In the genomic region with DNA sequence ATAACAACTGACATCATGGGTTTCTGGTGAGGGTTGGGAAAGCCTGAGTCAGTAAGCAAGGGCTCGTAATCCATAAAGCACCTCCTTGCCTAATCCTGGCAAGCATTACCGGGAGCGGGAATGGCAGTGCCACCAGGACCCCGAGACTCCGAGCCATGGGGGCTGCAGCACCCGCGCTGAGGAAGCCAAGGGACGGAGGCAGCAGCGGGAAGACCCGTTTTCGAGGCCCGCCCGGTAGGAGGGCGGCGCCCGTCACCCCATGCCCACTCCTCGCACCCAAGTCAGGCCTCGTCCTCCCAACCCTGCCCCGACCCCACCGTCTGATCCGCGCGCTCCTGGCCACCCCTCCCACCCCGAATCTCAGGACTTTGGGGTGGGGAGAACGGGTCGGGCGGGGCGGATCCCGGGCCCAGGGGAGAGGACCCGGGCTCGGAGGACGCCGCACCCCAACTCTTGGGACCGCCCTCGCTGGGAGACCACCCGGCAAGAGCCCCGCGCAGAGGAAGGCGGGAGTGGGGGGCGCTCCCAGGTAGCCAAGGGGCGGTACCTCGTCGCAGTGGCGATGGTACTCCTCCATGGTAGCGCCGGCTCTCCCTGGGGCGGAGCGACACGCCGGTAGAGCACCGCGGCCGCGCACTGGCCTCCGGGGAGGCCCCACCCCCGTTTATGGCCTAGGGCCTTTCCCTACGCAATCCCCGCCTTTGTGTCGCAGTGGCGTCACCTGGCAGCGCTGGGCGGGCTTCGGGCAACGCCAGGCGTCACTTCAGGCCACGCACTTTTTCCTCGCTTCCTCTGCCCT, we compare ENCODE assay signal across 8 cellular contexts. TPM values are rescaled to one million over a fixed set of nuclear protein-coding genes. Genes with fewer than 3 reads are reported as not detected.
DNase-seq lines count a peak whose midpoint lies in the region; ATAC-seq, FAIRE-seq and TF ChIP-seq lines count a peak whose summit lies in the region.

A gene with protein sequence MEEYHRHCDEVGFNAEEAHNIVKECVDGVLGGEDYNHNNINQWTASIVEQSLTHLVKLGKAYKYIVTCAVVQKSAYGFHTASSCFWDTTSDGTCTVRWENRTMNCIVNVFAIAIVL (minus strand): TSS at position 638 of the 799 bp plus-strand sequence. CDS start 61 bp downstream, at position 577.

- DNase-seq in COR-L47 (lab: John Stamatoyannopoulos, UW) (peak; percentile 86), HTR-8/SVneo (ENCODE audit: insufficient read length, low spot score) (peak; percentile 53), OCI-M1 (lab: John Stamatoyannopoulos, UW) (peak; percentile 65), esophagus squamous epithelium (lab: John Stamatoyannopoulos, UW) (peak; percentile 3)
- DNase-seq in activated T-cell treated with anti-CD3 and anti-CD28 coated beads, Interleukin-2, amount 50 U/mL, for 72 hours = peak; percentile 80 to 81
- DNase-seq in stimulated activated CD8-positive, alpha-beta memory T cell treated with anti-CD3 and anti-CD28 coated beads, Interleukin-7, amount 100 ng/mL, for 48 hours (ENCODE audit: extremely low read depth in 1 of 2, low read depth in 1 of 2) = peak; percentile 47 to 71

- H3K4me3 ChIP-seq in esophagus squamous epithelium (peak within 1 kb of the TSS; percentile 71 to 81 (median 80)), muscle layer of duodenum (ENCODE audit: low read depth in 1 of 2, low read length in 2 of 2) (peak within 1 kb of the TSS; percentile 62 to 68)

- H3K27me3 ChIP-seq in esophagus squamous epithelium (no peaks in the 10 kb centered on the region), muscle layer of duodenum (ENCODE audit: low read depth, low read length) (no peaks in the 10 kb centered on the region)

- H3K4me1 ChIP-seq in esophagus squamous epithelium = peaks cover 0 to 25% (median 0%) of the 10 kb centered on the region in 3 donors
- H3K4me1 ChIP-seq in muscle layer of duodenum (ENCODE audit: control insufficient read depth in 1 of 2, insufficient read depth in 2 of 2, low read length in 2 of 2) = no peaks in the 10 kb centered on the region

- peaks cover 20% of the 10 kb centered on the region for H3K4me1 Mint-ChIP-seq in activated T-cell treated with anti-CD3 and anti-CD28 coated beads, Interleukin-2, amount 50 U/mL, for 72 hours (ENCODE audit: low read depth)

- peak in 2 of 4 donors; percentile 81 to 86 for TF ChIP-seq POLR2A in esophagus squamous epithelium (IDR thresholded peaks at IDR 0.05)

- intact Hi-C loops in esophagus squamous epithelium (cut with DNase I) = no loop called here

- H3K9me3 ChIP-seq in esophagus squamous epithelium (no peaks in the 10 kb centered on the region), muscle layer of duodenum (ENCODE audit: control insufficient read depth in 1 of 2, low read length in 2 of 2) (no peaks in the 10 kb centered on the region)

- peaks cover 0 to 3% of the 10 kb centered on the region in 2 donors for H3K9me3 Mint-ChIP-seq in activated T-cell treated with anti-CD3 and anti-CD28 coated beads, Interleukin-2, amount 50 U/mL, for 72 hours

- H3K27ac ChIP-seq in esophagus squamous epithelium = peak within 1 kb of the TSS; percentile 91 to 95 (median 94)
- peak within 1 kb of the TSS; percentile 74 for H3K27ac ChIP-seq in muscle layer of duodenum (ENCODE audit: low read length)

- no peak for TF ChIP-seq CTCF in esophagus squamous epithelium (IDR thresholded peaks at IDR 0.05)

- peaks cover 0 to 1% of the 10 kb centered on the region in 2 donors for H3K36me3 Mint-ChIP-seq in activated T-cell treated with anti-CD3 and anti-CD28 coated beads, Interleukin-2, amount 50 U/mL, for 72 hours (ENCODE audit: insufficient read depth in 2 of 2)

- WGBS in esophagus squamous epithelium, 2 donors = 0 to 31% methylated on average over 6 to 9 of the region's 67 CpGs

- H3K4me3 Mint-ChIP-seq in activated T-cell treated with anti-CD3 and anti-CD28 coated beads, Interleukin-2, amount 50 U/mL, for 72 hours = peak within 1 kb of the TSS; percentile 77 to 90

- peak; percentile 97 for FAIRE-seq in HTR-8/SVneo (lab: Jason Lieb, UNC)

- ATAC-seq in GM21367 (IDR thresholded peaks at IDR 0.05; ENCODE audit: unreplicated experiment) = peak; percentile 100
- ATAC-seq in activated T-cell treated with anti-CD3 and anti-CD28 coated beads, Interleukin-2, amount 50 U/mL, for 72 hours (replicated peaks in 1 of 2) = peak; percentile 95 to 96

- peak within 1 kb of the TSS; percentile 95 for H3K27ac Mint-ChIP-seq in activated T-cell treated with anti-CD3 and anti-CD28 coated beads, Interleukin-2, amount 50 U/mL, for 72 hours

- H3K27me3 Mint-ChIP-seq in activated T-cell treated with anti-CD3 and anti-CD28 coated beads, Interleukin-2, amount 50 U/mL, for 72 hours (ENCODE audit: low read depth) = peaks cover 10% of the 10 kb centered on the region

- no peaks in the 10 kb centered on the region for H3K36me3 ChIP-seq in esophagus squamous epithelium
- no peaks in the 10 kb centered on the region for H3K36me3 ChIP-seq in muscle layer of duodenum (ENCODE audit: control insufficient read depth in 1 of 2, insufficient read depth in 2 of 2, low read length in 2 of 2)

RNA-seq across cellular contexts. Expression of the gene that starts here (rescaled TPM):
- 10 to 100 TPM; 21.5 to 28.9 TPM for total RNA-seq in activated T-cell treated with anti-CD3 and anti-CD28 coated beads, Interleukin-2, amount 50 U/mL, for 72 hours
- 10 to 100 TPM; 52.2 to 68.9 (median 60.0) TPM for total RNA-seq in esophagus squamous epithelium

Comparison
In these comparisons a context has a peak if more than half of its experiments do, and no peak if none do; other contexts are left out.
1. Peak in every context shown above with its lines: DNase-seq, ATAC-seq, H3K4me3 ChIP-seq and H3K27ac ChIP-seq.
2. DNase-seq: peak in every context shown above with its lines; median percentile 86 in COR-L47; 80 in activated T-cell treated with anti-CD3 and anti-CD28 coated beads, Interleukin-2, amount 50 U/mL, for 72 hours; 65 in OCI-M1; 59 in stimulated activated CD8-positive, alpha-beta memory T cell treated with anti-CD3 and anti-CD28 coated beads, Interleukin-7, amount 100 ng/mL, for 48 hours; 53 in HTR-8/SVneo; 3 in esophagus squamous epithelium.